ENCODE assay signal across 24 cellular contexts in the genomic region with DNA sequence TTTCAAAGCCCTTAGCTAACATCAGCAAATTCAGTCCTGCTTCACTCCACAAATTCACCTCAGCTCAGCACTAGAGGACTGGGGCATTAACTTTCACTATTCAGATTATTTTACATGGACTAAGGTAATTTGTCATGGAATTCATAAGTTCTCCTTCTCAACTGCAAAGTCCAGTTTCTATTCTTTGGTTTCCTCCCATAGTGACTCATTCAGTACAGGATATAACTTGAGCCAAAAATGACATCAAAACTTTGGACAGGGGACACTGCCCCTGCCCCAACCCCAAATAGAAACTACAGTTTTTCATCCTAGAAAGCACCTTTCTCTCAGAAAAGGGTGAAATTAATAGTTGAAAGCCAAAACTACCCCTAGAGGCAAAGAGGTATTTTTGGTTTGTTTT. TPM values are rescaled to one million over a fixed set of nuclear protein-coding genes. Genes with fewer than 3 reads are reported as not detected.
"Had no signal": no experiment of that assay in that cellular context is flagged by ENCODE, and none has a peak within 500 bp of the region (broad histone marks: within the 10 kb centered on the region; RNA-seq: fewer than 3 reads in every experiment).

No MANE protein-coding gene starts in this region.

- ATAC-seq: activated CD4-positive, CD25-positive, alpha-beta regulatory T cell treated with anti-CD3 and anti-CD28 coated beads, Interleukin-2, amount 50 U/mL, for 24 hours; activated CD8-positive, alpha-beta T cell treated with anti-CD3 and anti-CD28 coated beads, Interleukin-2, amount 10 ng/mL, durations not matched to agents 7 days and 5 days; activated naive CD8-positive, alpha-beta T cell treated with anti-CD3 and anti-CD28 coated beads, Interleukin-2, amount 50 U/mL, for 24 hours had no signal

- DNase-seq: activated CD4-positive, alpha-beta T cell treated with anti-CD3 and anti-CD28 coated beads for 4 hours; activated CD8-positive, alpha-beta memory T cell treated with anti-CD3 and anti-CD28 coated beads, Interleukin-2, amount 50 U/mL, for 48 hours; activated CD8-positive, alpha-beta T cell treated with anti-CD3 and anti-CD28 coated beads, Interleukin-2, amount 10 ng/mL, durations not matched to agents 7 days and 5 days; activated naive CD8-positive, alpha-beta T cell treated with anti-CD3 and anti-CD28 coated beads, Interleukin-2, amount 50 U/mL, for 24 hours; activated T-cell treated with anti-CD3 and anti-CD28 coated beads, Interleukin-2, amount 50 U/mL, for 1 hour; amniotic stem cell; cerebellar nuclear complex; colonic mucosa; KBM-7; NCI-H1048; NCI-H146; NCI-H1930; NCI-H2171; NCI-H2227 treated with DMSO at 0.1 percent for 48 hours; NCI-H526 treated with DMSO at 0.1 percent for 48 hours; NCI-H82; NK-92 treated with Interleukin-12 subunit alpha and Interleukin-12 subunit beta, amount 100 ng/mL, for 24 hours; Peyer's patch; Right ventricle myocardium superior; SJCRH30; SK-N-SH; T-helper 1 cell had no signal

- FAIRE-seq: astrocyte had no signal

RNA-seq across cellular contexts. Expression of a gene that starts 52.7 kb away (rescaled TPM):
- polyA plus RNA-seq: SK-N-SH had no signal
